ENCODE assay signal across 3 cellular contexts in the genomic region with DNA sequence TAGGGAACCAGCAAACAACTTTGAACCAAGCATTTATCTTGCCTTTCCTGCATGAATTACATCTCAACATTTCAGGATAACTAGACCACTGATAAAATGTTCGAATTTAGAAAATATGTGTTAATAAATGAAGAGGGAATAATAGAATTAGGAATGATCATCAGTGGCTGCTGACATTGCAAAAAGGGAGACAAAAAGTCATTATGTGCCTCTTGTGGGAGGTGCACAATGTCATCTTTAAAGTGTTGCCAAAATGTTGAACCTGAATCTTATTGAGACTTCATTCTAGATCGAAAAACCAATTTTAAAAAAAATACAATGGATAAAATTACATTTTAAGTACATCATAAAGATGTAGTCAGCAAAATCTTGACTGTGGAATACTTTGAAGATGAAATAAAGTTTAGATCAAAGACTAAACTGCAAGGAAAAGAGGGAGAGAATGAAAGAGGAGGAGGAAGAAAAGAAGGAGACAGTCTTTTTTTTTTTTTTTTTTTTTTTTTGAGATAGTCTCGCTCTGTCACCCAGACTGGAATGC.
A peak's percentile ranks its signal among the peaks of the same experiment; 100 is the strongest.
TF ChIP-seq lines count a peak whose summit lies in the region.

No MANE protein-coding gene starts in this region.

TF ChIP-seq in A549, 52 proteins besides CTCF, POLR2A, EP300 and RAD21:
- no peak for TF ChIP-seq FOXS1 (CRISPR knock-in tag; IDR thresholded peaks at IDR 0.05)
- TF ChIP-seq MAFK (IDR thresholded peaks at IDR 0.05; ENCODE audit: partially characterized antibody) = peak; percentile 63
TF ChIP-seq in A549: peak in this region for 1.

TF ChIP-seq in IMR-90, 13 proteins besides CTCF, POLR2A, EP300 and RAD21:
- TF ChIP-seq CHD1 (IDR thresholded peaks at IDR 0.05; ENCODE audit: low read depth, low read length) = no peak
- peak; percentile 45; the same call in 1 of the 2 replicates for TF ChIP-seq MAFK (IDR thresholded peaks at IDR 0.05; ENCODE audit: low read depth, low read length)
- TF ChIP-seq RCOR1 (IDR thresholded peaks at IDR 0.05; ENCODE audit: insufficient replicate concordance, low read length) = no peak
- TF ChIP-seq CEBPB (IDR thresholded peaks at IDR 0.05; ENCODE audit: low read depth, low read length) = no peak
- TF ChIP-seq BHLHE40 (IDR thresholded peaks at IDR 0.05; ENCODE audit: low read depth, low read length) = no peak

TF ChIP-seq in GM12878, 131 proteins besides CTCF, POLR2A, EP300 and RAD21:
- TF ChIP-seq, protein P1, sequence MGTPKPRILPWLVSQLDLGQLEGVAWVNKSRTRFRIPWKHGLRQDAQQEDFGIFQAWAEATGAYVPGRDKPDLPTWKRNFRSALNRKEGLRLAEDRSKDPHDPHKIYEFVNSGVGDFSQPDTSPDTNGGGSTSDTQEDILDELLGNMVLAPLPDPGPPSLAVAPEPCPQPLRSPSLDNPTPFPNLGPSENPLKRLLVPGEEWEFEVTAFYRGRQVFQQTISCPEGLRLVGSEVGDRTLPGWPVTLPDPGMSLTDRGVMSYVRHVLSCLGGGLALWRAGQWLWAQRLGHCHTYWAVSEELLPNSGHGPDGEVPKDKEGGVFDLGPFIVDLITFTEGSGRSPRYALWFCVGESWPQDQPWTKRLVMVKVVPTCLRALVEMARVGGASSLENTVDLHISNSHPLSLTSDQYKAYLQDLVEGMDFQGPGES (IDR thresholded peaks at IDR 0.05) = no peak
- TF ChIP-seq SMARCA5 (IDR thresholded peaks at IDR 0.05) (no peak), LARP7 (IDR thresholded peaks at IDR 0.05) (no peak)
- TF ChIP-seq, protein P2, sequence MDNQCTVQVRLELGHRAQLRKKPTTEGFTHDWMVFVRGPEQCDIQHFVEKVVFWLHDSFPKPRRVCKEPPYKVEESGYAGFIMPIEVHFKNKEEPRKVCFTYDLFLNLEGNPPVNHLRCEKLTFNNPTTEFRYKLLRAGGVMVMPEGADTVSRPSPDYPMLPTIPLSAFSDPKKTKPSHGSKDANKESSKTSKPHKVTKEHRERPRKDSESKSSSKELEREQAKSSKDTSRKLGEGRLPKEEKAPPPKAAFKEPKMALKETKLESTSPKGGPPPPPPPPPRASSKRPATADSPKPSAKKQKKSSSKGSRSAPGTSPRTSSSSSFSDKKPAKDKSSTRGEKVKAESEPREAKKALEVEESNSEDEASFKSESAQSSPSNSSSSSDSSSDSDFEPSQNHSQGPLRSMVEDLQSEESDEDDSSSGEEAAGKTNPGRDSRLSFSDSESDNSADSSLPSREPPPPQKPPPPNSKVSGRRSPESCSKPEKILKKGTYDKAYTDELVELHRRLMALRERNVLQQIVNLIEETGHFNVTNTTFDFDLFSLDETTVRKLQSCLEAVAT (IDR thresholded peaks at IDR 0.05) = no peak
- TF ChIP-seq, protein P3, sequence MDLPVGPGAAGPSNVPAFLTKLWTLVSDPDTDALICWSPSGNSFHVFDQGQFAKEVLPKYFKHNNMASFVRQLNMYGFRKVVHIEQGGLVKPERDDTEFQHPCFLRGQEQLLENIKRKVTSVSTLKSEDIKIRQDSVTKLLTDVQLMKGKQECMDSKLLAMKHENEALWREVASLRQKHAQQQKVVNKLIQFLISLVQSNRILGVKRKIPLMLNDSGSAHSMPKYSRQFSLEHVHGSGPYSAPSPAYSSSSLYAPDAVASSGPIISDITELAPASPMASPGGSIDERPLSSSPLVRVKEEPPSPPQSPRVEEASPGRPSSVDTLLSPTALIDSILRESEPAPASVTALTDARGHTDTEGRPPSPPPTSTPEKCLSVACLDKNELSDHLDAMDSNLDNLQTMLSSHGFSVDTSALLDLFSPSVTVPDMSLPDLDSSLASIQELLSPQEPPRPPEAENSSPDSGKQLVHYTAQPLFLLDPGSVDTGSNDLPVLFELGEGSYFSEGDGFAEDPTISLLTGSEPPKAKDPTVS (IDR thresholded peaks at IDR 0.05; ENCODE audit: low read depth, low read length) = no peak
